ENCODE assay signal across 13 cellular contexts in genomic region chr3:170233532-170233931, GRCh38. TPM values are rescaled to one million over a fixed set of nuclear protein-coding genes. Genes with fewer than 3 reads are reported as not detected.
DNase-seq lines count a peak whose midpoint lies in the region; ATAC-seq and TF ChIP-seq lines count a peak whose summit lies in the region.
"Had no signal": no experiment of that assay in that cellular context is flagged by ENCODE, and none has a peak within 500 bp of the region (broad histone marks: within the 10 kb centered on the region; RNA-seq: fewer than 3 reads in every experiment).

No MANE protein-coding gene starts in this region.

- no peaks in the 10 kb centered on the region for H3K9me3 ChIP-seq in adipocyte (ENCODE audit: control insufficient read depth, low read length)
- no peaks in the 10 kb centered on the region for H3K9me3 ChIP-seq in thoracic aorta

- peaks cover 29% of the 10 kb centered on the region for H3K36me3 Mint-ChIP-seq in GM23338 (ENCODE audit: low read depth)

- ATAC-seq in thoracic aorta (ENCODE audit: insufficient number of reproducible peaks, low FRiP score, low read depth) = no peak
- no peak for ATAC-seq in GM23338

- peaks cover 2% of the 10 kb centered on the region for H3K27me3 Mint-ChIP-seq in GM23338 (ENCODE audit: insufficient read depth, low read depth, poor library complexity)
- H3K27me3 Mint-ChIP-seq: central memory CD8-positive, alpha-beta T cell had no signal

- peaks cover 39% of the 10 kb centered on the region for H4K20me1 ChIP-seq in GM23338 (replicated peaks; ENCODE audit: insufficient read depth)

- H3K9me2 ChIP-seq in GM23338 (ENCODE audit: insufficient read depth) = no peaks in the 10 kb centered on the region

- H3K9ac ChIP-seq in adipocyte (ENCODE audit: low read length) = no peak overlapping the region

- H3K4me3 Mint-ChIP-seq in GM23338 = no peak overlapping the region
- H3K4me3 Mint-ChIP-seq: central memory CD8-positive, alpha-beta T cell had no signal

- peaks cover 77% of the 10 kb centered on the region for H3K79me2 ChIP-seq in GM23338 (replicated peaks; ENCODE audit: insufficient read depth)

- H3K27me3 ChIP-seq in adipocyte (replicated peaks; ENCODE audit: control insufficient read depth, insufficient read depth, low read length) (no peaks in the 10 kb centered on the region), thoracic aorta (replicated peaks; ENCODE audit: insufficient read depth) (no peaks in the 10 kb centered on the region), GM23338 (ENCODE audit: insufficient read depth) (no peaks in the 10 kb centered on the region)

- H3K4me1 ChIP-seq in adipocyte (ENCODE audit: control insufficient read depth, insufficient read depth, low read length) (peaks cover 16% of the 10 kb centered on the region), thoracic aorta (ENCODE audit: control insufficient read depth in 1 of 2, low read depth in 2 of 2) (peaks cover 5 to 11% of the 10 kb centered on the region in 2 donors), GM23338 (ENCODE audit: insufficient read depth) (no peaks in the 10 kb centered on the region)

- H3K27ac Mint-ChIP-seq in GM23338 = no peak overlapping the region

- H3K4me3 ChIP-seq in adipocyte (ENCODE audit: low read length) = peak overlapping the region; percentile 52
- H3K4me3 ChIP-seq in foreskin fibroblast (ENCODE audit: low read depth in 1 of 2, low read length in 2 of 2) = no peak overlapping the region
- peak overlapping the region; percentile 9 for H3K4me3 ChIP-seq in thoracic aorta
- no peak overlapping the region for H3K4me3 ChIP-seq in GM23338
- H3K4me3 ChIP-seq: skin epidermis had no signal

- peak; percentile 89 for DNase-seq in HCEC 1CT
- DNase-seq in adipocyte (ENCODE audit: low read depth) = peak; percentile 91
- DNase-seq in foreskin fibroblast = peak; percentile 43 to 73
- DNase-seq in thoracic aorta (ENCODE audit: low spot score) = no peak
- DNase-seq in NCI-H1694 (lab: John Stamatoyannopoulos, UW) = no peak
- no peak for DNase-seq in NCI-H748 (lab: John Stamatoyannopoulos, UW; ENCODE audit: unreplicated experiment)
- DNase-seq in nucleus accumbens (lab: John Stamatoyannopoulos, UW) = no peak
- no peak for DNase-seq in GM23338 (ENCODE audit: low spot score)
- DNase-seq: NCI-H1105; RPMI8226; stimulated activated naive CD4-positive, alpha-beta T cell had no signal

- H3K36me3 ChIP-seq in adipocyte (ENCODE audit: control insufficient read depth, insufficient read depth, low read length, severe bottlenecking) = peaks cover 19% of the 10 kb centered on the region
- H3K36me3 ChIP-seq in thoracic aorta = peaks cover 11% of the 10 kb centered on the region
- H3K36me3 ChIP-seq in GM23338 (ENCODE audit: insufficient read depth) = peaks cover 21% of the 10 kb centered on the region

- H3K4me1 Mint-ChIP-seq in GM23338 = no peaks in the 10 kb centered on the region
- H3K4me1 Mint-ChIP-seq: central memory CD8-positive, alpha-beta T cell had no signal

- TF ChIP-seq CTCF in foreskin fibroblast (IDR thresholded peaks at IDR 0.05; ENCODE audit: low read depth, low read length) (no peak), thoracic aorta (IDR thresholded peaks at IDR 0.05) (no peak), GM23338 (conservative IDR thresholded peaks at IDR 0.05; ENCODE audit: low read depth in 2 of 2) (no peak)

- H3K9me3 Mint-ChIP-seq in GM23338 = no peaks in the 10 kb centered on the region
- H3K9me3 Mint-ChIP-seq: central memory CD8-positive, alpha-beta T cell had no signal

- H3F3A ChIP-seq in GM23338 (replicated peaks; ENCODE audit: low read depth) = no peaks in the 10 kb centered on the region

- no peak overlapping the region for H2AFZ ChIP-seq in GM23338

- no peak overlapping the region for H3K4me2 ChIP-seq in GM23338

- H3K27ac ChIP-seq in thoracic aorta (peak overlapping the region; percentile 51 to 70), GM23338 (ENCODE audit: low read depth) (no peak overlapping the region)

TF ChIP-seq in GM23338, 12 proteins besides CTCF, POLR2A, EP300 and RAD21:
- no peak for TF ChIP-seq REST (IDR thresholded peaks at IDR 0.05; ENCODE audit: unreplicated experiment)
- no peak for TF ChIP-seq NANOG (IDR thresholded peaks at IDR 0.05; ENCODE audit: borderline replicate concordance)
- no peak for TF ChIP-seq EZH2 (IDR thresholded peaks at IDR 0.05; ENCODE audit: low read depth, unreplicated experiment)
- no peak for TF ChIP-seq ZNF331 (CRISPR knock-in tag; IDR thresholded peaks at IDR 0.05; ENCODE audit: low read depth)
- TF ChIP-seq ZNF114 (CRISPR knock-in tag; IDR thresholded peaks at IDR 0.05) = no peak
- TF ChIP-seq JUNB (IDR thresholded peaks at IDR 0.05; ENCODE audit: unreplicated experiment) = no peak
- no peak for TF ChIP-seq STAT1 (IDR thresholded peaks at IDR 0.05; ENCODE audit: unreplicated experiment)

RNA-seq across cellular contexts. Expression of gene PRKCI, which starts 11.3 kb away (rescaled TPM):
- 10 to 100 TPM; 22.5 to 52.9 TPM for total RNA-seq in thoracic aorta
- total RNA-seq in GM23338 (2014; rRNA removed; shearing (Covaris generic)) = 119 and 124 TPM in 2 replicates
- 47.5 and 58.0 TPM in 2 replicates for polyA plus RNA-seq in GM23338 (2016; fragmentation: Nextera tagmentation; extraction: Ambion mirVana)

RNA-seq across cellular contexts. Expression of gene PHC3, which starts 52.0 kb away (rescaled TPM):
- 100 to 1,000 TPM in 1 of 2 donors, 10 to 100 TPM in 1; 78.0 to 123 TPM for total RNA-seq in thoracic aorta
- total RNA-seq in GM23338 (2014; rRNA removed; shearing (Covaris generic)) = 22.6 and 23.9 TPM in 2 replicates
- polyA plus RNA-seq in GM23338 (2016; fragmentation: Nextera tagmentation; extraction: Ambion mirVana) = 65.6 and 83.5 TPM in 2 replicates

Comparison
In these comparisons a context has a peak if more than half of its experiments do, and no peak if none do; other contexts are left out.
1. DNase-seq: peak in HCEC 1CT (single experiment), adipocyte (single experiment) and foreskin fibroblast (2 of 2); none in thoracic aorta (single experiment), NCI-H1694 (single experiment), NCI-H748 (single experiment), nucleus accumbens (0 of 56) and GM23338 (single experiment).
2. H3K4me3 ChIP-seq: peak in adipocyte (single experiment) and thoracic aorta (single experiment); none in foreskin fibroblast (0 of 2) and GM23338 (single experiment).